22 cellular contexts compared by ENCODE assay signal in genomic region chr6:14320342-14320741, GRCh38.
A peak's percentile ranks its signal among the peaks of the same experiment; 100 is the strongest.
DNase-seq lines count a peak whose midpoint lies in the region; ATAC-seq and TF ChIP-seq lines count a peak whose summit lies in the region.
"Had no signal": no experiment of that assay in that cellular context is flagged by ENCODE, and none has a peak within 500 bp of the region (broad histone marks: within the 10 kb centered on the region; RNA-seq: fewer than 3 reads in every experiment).

No MANE protein-coding gene starts in this region.

- peak; percentile 36 for DNase-seq in Ammon's horn (ENCODE audit: low spot score)
- DNase-seq in OCI-LY7 (ENCODE audit: low spot score) = no peak
- peak; percentile 46 for DNase-seq in epidermal melanocyte (ENCODE audit: insufficient read length, low spot score)
- DNase-seq in neural progenitor cell (ENCODE audit: low spot score) = no peak
- DNase-seq in T-helper 1 cell = no peak
- no peak for DNase-seq in T-helper 9 cell
- DNase-seq in occipital lobe (lab: John Stamatoyannopoulos, UW) = no peak
- DNase-seq: 8988T; Calu3; CD8-positive, alpha-beta T cell; DMS153; HFFc6; MM.1S; NCI-H1048; NCI-H1436; NCI-H1930; NCI-H2227 treated with DMSO at 0.1 percent for 48 hours; NCI-H510A; NK-92 treated with Interleukin-12 subunit alpha and Interleukin-12 subunit beta, amount 100 ng/mL, for 24 hours had no signal

- H3K4me2 ChIP-seq in OCI-LY7 (ENCODE audit: low read length) (peak overlapping the region; percentile 54), neural progenitor cell (no peak overlapping the region)

- H3K27me3 Mint-ChIP-seq in neural progenitor cell (ENCODE audit: insufficient read depth, low read depth) = peaks cover 9% of the 10 kb centered on the region

- no peaks in the 10 kb centered on the region for H3K36me3 ChIP-seq in OCI-LY7 (ENCODE audit: insufficient read depth, low read length)
- H3K36me3 ChIP-seq in neural progenitor cell = no peaks in the 10 kb centered on the region

- POLR2A ChIA-PET in OCI-LY7 (lab: Charles Lee) = interaction anchor here (0.6 to 2.1 kb wide), 6 partner anchors 9 to 367 kb away, joined by 3 to 9 read pairs (median 5); no protein-coding TSS in a partner anchor

- no peaks in the 10 kb centered on the region for H3F3A ChIP-seq in neural progenitor cell (ENCODE audit: low read depth)

- no TSS peak for BruUV-seq in OCI-LY7 (replicated peaks; lab: Mats Ljungman, UMichigan)

- H3K27me3 ChIP-seq in neural progenitor cell = no peaks in the 10 kb centered on the region

- ATAC-seq in HG02938 (IDR thresholded peaks at IDR 0.05; ENCODE audit: unreplicated experiment) = no peak
- ATAC-seq: CD8-positive, alpha-beta T cell; Panc1 had no signal

- peak overlapping the region; percentile 13 for H3K4me3 ChIP-seq in OCI-LY7 (ENCODE audit: low read depth, low read length, poor library complexity, severe bottlenecking)
- H3K4me3 ChIP-seq in neural progenitor cell = no peak overlapping the region
- H3K4me3 ChIP-seq: SK-N-MC had no signal

- TF ChIP-seq CTCF in OCI-LY7 (conservative IDR thresholded peaks at IDR 0.05; ENCODE audit: low read length) (no peak), neural progenitor cell (IDR thresholded peaks at IDR 0.05) (no peak)

- no peak overlapping the region for H3K4me3 Mint-ChIP-seq in neural progenitor cell
- H3K4me3 Mint-ChIP-seq: CD8-positive, alpha-beta T cell; HFFc6 had no signal

- H3K36me3 Mint-ChIP-seq in neural progenitor cell = no peaks in the 10 kb centered on the region
- H3K36me3 Mint-ChIP-seq: CD8-positive, alpha-beta T cell had no signal

- no peaks in the 10 kb centered on the region for H3K9me2 ChIP-seq in OCI-LY7 (ENCODE audit: insufficient read depth, low read length)

- H3K9me3 ChIP-seq in OCI-LY7 (ENCODE audit: low read length) (no peaks in the 10 kb centered on the region), neural progenitor cell (ENCODE audit: low read depth) (no peaks in the 10 kb centered on the region)

- no peak overlapping the region for H3K27ac Mint-ChIP-seq in neural progenitor cell
- H3K27ac Mint-ChIP-seq: CD8-positive, alpha-beta T cell; HFFc6 had no signal

- H3K4me1 Mint-ChIP-seq in neural progenitor cell = peaks cover 49% of the 10 kb centered on the region

- H3K4me1 ChIP-seq in OCI-LY7 (ENCODE audit: insufficient read depth, low read length, poor library complexity, severe bottlenecking) = peaks cover 42% of the 10 kb centered on the region
- peaks cover 14% of the 10 kb centered on the region for H3K4me1 ChIP-seq in neural progenitor cell

- H4K20me1 ChIP-seq in OCI-LY7 (ENCODE audit: insufficient read depth, low read length) (no peaks in the 10 kb centered on the region), neural progenitor cell (ENCODE audit: low read depth) (no peaks in the 10 kb centered on the region)

- no peaks in the 10 kb centered on the region for H3K9me3 Mint-ChIP-seq in neural progenitor cell
- H3K9me3 Mint-ChIP-seq: CD8-positive, alpha-beta T cell; HFFc6 had no signal

- CTCF ChIA-PET in OCI-LY7 (lab: Charles Lee; ENCODE audit: unreplicated experiment) = no interaction called here

- H2AFZ ChIP-seq in OCI-LY7 (ENCODE audit: low read length) (peak overlapping the region; percentile 68), neural progenitor cell (replicated peaks) (peak overlapping the region; percentile 66)

- H3K79me2 ChIP-seq in OCI-LY7 (ENCODE audit: insufficient read depth, low read depth, low read length) (no peaks in the 10 kb centered on the region), neural progenitor cell (ENCODE audit: low read depth) (no peaks in the 10 kb centered on the region)

- H3K9ac ChIP-seq in neural progenitor cell = no peak overlapping the region

- H3K27ac ChIP-seq in OCI-LY7 (ENCODE audit: low read depth, low read length, poor library complexity, severe bottlenecking) (peak overlapping the region; percentile 5), neural progenitor cell (no peak overlapping the region)
- H3K27ac ChIP-seq: SK-N-MC had no signal

- intact Hi-C loops in OCI-LY7 (cut with micrococcal nuclease; ENCODE audit: unreplicated experiment) = no loop called here

Comparison
In these comparisons a context has a peak if more than half of its experiments do, and no peak if none do; other contexts are left out.
1. DNase-seq: peak in Ammon's horn (single experiment) and epidermal melanocyte (single experiment); none in OCI-LY7 (single experiment), neural progenitor cell (single experiment), T-helper 1 cell (0 of 5), T-helper 9 cell (single experiment) and occipital lobe (single experiment).